In genomic region chr3:57893156-57893555, GRCh38 we compare ENCODE assay signal across 19 cellular contexts.
"Had no signal": no experiment of that assay in that cellular context is flagged by ENCODE, and none has a peak within 500 bp of the region (broad histone marks: within the 10 kb centered on the region; RNA-seq: fewer than 3 reads in every experiment).

No MANE protein-coding gene starts in this region.

- H3K4me3 Mint-ChIP-seq: activated CD8-positive, alpha-beta T cell treated with anti-CD3 and anti-CD28 coated beads for 36 hours; activated naive CD8-positive, alpha-beta T cell treated with anti-CD3 and anti-CD28 coated beads, Interleukin-2, amount 10 ng/mL, durations not matched to agents 7 days and 5 days; activated T-helper 17 cell treated with anti-CD3 and anti-CD28 coated beads, Interleukin-2, amount 50 U/mL, for 72 hours; brain; stimulated activated effector memory CD8-positive, alpha-beta T cell treated with anti-CD3 and anti-CD28 coated beads, Interleukin-12 subunit alpha, Interleukin-12 subunit beta, amount 100 ng/mL, for 72 hours had no signal

- H3K9me3 Mint-ChIP-seq: activated CD8-positive, alpha-beta T cell treated with anti-CD3 and anti-CD28 coated beads for 36 hours; activated naive CD8-positive, alpha-beta T cell treated with anti-CD3 and anti-CD28 coated beads, Interleukin-2, amount 10 ng/mL, durations not matched to agents 7 days and 5 days; activated T-helper 17 cell treated with anti-CD3 and anti-CD28 coated beads, Interleukin-2, amount 50 U/mL, for 72 hours; stimulated activated effector memory CD8-positive, alpha-beta T cell treated with anti-CD3 and anti-CD28 coated beads, Interleukin-12 subunit alpha, Interleukin-12 subunit beta, amount 100 ng/mL, for 72 hours had no signal

- H3K36me3 ChIP-seq: colonic mucosa, thyroid gland had no signal

- H3K27me3 ChIP-seq: colonic mucosa, right lobe of liver, thyroid gland had no signal

- H3K4me1 Mint-ChIP-seq: activated naive CD8-positive, alpha-beta T cell treated with anti-CD3 and anti-CD28 coated beads, Interleukin-2, amount 10 ng/mL, durations not matched to agents 7 days and 5 days; activated T-helper 17 cell treated with anti-CD3 and anti-CD28 coated beads, Interleukin-2, amount 50 U/mL, for 72 hours; stimulated activated effector memory CD8-positive, alpha-beta T cell treated with anti-CD3 and anti-CD28 coated beads, Interleukin-12 subunit alpha, Interleukin-12 subunit beta, amount 100 ng/mL, for 72 hours had no signal

- H3K9me3 ChIP-seq: colonic mucosa, lower lobe of right lung, SK-N-SH, thyroid gland had no signal

- H3K4me1 ChIP-seq: colonic mucosa, lower lobe of right lung, right lobe of liver had no signal

- H3K27me3 Mint-ChIP-seq: activated CD8-positive, alpha-beta T cell treated with anti-CD3 and anti-CD28 coated beads for 36 hours; activated naive CD8-positive, alpha-beta T cell treated with anti-CD3 and anti-CD28 coated beads, Interleukin-2, amount 10 ng/mL, durations not matched to agents 7 days and 5 days; activated T-helper 17 cell treated with anti-CD3 and anti-CD28 coated beads, Interleukin-2, amount 50 U/mL, for 72 hours; brain had no signal

- DNase-seq: activated CD4-positive, alpha-beta T cell treated with anti-CD3 and anti-CD28 coated beads for 48 hours; activated CD4-positive, CD25-positive, alpha-beta regulatory T cell; activated CD8-positive, alpha-beta T cell treated with anti-CD3 and anti-CD28 coated beads for 36 hours; activated naive CD4-positive, alpha-beta T cell; activated naive CD8-positive, alpha-beta T cell treated with anti-CD3 and anti-CD28 coated beads, Interleukin-2, amount 10 ng/mL, durations not matched to agents 7 days and 5 days; activated T-cell treated with anti-CD3 and anti-CD28 coated beads, Interleukin-2, amount 50 U/mL, for 1 hour; amygdala; central memory CD4-positive, alpha-beta T cell; colonic mucosa; lower lobe of right lung; occipital lobe; posterior cingulate gyrus; right lobe of liver; SK-N-SH; stimulated activated CD4-positive, alpha-beta T cell treated with anti-CD3 and anti-CD28 coated beads, Interleukin-4, amount 100 ng/mL, for 24 hours; thyroid gland had no signal

- H3K4me3 ChIP-seq: colonic mucosa, lower lobe of right lung, right lobe of liver, thyroid gland had no signal

- H3K27ac Mint-ChIP-seq: activated CD8-positive, alpha-beta T cell treated with anti-CD3 and anti-CD28 coated beads for 36 hours; activated naive CD8-positive, alpha-beta T cell treated with anti-CD3 and anti-CD28 coated beads, Interleukin-2, amount 10 ng/mL, durations not matched to agents 7 days and 5 days; activated T-helper 17 cell treated with anti-CD3 and anti-CD28 coated beads, Interleukin-2, amount 50 U/mL, for 72 hours; brain; stimulated activated effector memory CD8-positive, alpha-beta T cell treated with anti-CD3 and anti-CD28 coated beads, Interleukin-12 subunit alpha, Interleukin-12 subunit beta, amount 100 ng/mL, for 72 hours had no signal

- H3K27ac ChIP-seq: lower lobe of right lung, right lobe of liver had no signal

- ATAC-seq: activated CD8-positive, alpha-beta T cell treated with anti-CD3 and anti-CD28 coated beads for 36 hours; activated T-helper 17 cell treated with anti-CD3 and anti-CD28 coated beads, Interleukin-2, amount 50 U/mL, for 72 hours; lower lobe of right lung; right lobe of liver; stimulated activated effector memory CD8-positive, alpha-beta T cell treated with anti-CD3 and anti-CD28 coated beads, Interleukin-12 subunit alpha, Interleukin-12 subunit beta, amount 100 ng/mL, for 72 hours had no signal
